34 cellular contexts compared by ENCODE assay signal in the genomic region with DNA sequence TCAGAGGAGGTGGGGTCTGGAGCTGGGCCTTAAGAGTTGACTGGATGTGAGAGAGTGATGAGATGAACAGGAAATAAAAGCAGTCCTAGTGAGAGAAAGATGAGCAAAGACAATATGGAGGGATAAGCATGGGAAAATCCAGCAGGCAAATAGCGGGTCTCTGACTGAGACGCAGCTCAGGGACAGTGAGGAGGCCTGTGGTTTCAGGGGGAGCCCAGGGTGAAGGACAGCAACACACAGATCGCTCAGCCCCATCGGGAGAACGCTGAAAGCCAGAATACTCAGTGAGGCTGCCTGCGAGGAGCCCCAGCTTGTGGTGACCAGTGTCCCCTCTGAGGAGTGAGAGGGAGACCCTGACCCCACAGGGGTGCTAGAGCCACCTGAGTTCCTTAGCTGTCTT. TPM values are rescaled to one million over a fixed set of nuclear protein-coding genes. Genes with fewer than 3 reads are reported as not detected.
"Had no signal": no experiment of that assay in that cellular context is flagged by ENCODE, and none has a peak within 500 bp of the region (broad histone marks: within the 10 kb centered on the region; RNA-seq: fewer than 3 reads in every experiment).

No MANE protein-coding gene starts in this region.

- H3K9me3 ChIP-seq: esophagus muscularis mucosa, gastrocnemius medialis had no signal

- DNase-seq: activated CD4-positive, alpha-beta memory T cell treated with anti-CD3 and anti-CD28 coated beads for 36 hours; activated CD4-positive, alpha-beta T cell treated with anti-CD3 and anti-CD28 coated beads for 36 hours; activated CD4-positive, alpha-beta T cell treated with anti-CD3 and anti-CD28 coated beads, Interleukin-2, amount 10 ng/mL, durations not matched to agents 24 days and 14 days; activated CD4-positive, CD25-positive, alpha-beta regulatory T cell; activated CD4-positive, CD25-positive, alpha-beta regulatory T cell treated with anti-CD3 and anti-CD28 coated beads, Interleukin-2, amount 50 U/mL, for 72 hours; activated CD8-positive, alpha-beta memory T cell treated with anti-CD3 and anti-CD28 coated beads, Interleukin-2, amount 10 ng/mL, durations not matched to agents 7 days and 5 days; activated CD8-positive, alpha-beta memory T cell treated with anti-CD3 and anti-CD28 coated beads, Interleukin-2, amount 50 U/mL, for 4 hours; activated CD8-positive, alpha-beta T cell treated with anti-CD3 and anti-CD28 coated beads, Interleukin-2, amount 10 ng/mL, durations not matched to agents 7 days and 5 days; activated gamma-delta T cell; activated naive CD4-positive, alpha-beta T cell; activated naive CD4-positive, alpha-beta T cell treated with anti-CD3 and anti-CD28 coated beads, Interleukin-2, amount 10 ng/mL, durations not matched to agents 7 days and 5 days; activated naive CD8-positive, alpha-beta T cell treated with anti-CD3 and anti-CD28 coated beads, Interleukin-2, amount 10 ng/mL, durations not matched to agents 7 days and 5 days; activated T-cell treated with anti-CD3 and anti-CD28 coated beads, Interleukin-2, amount 50 U/mL, for 1 hour; activated T-cell treated with anti-CD3 and anti-CD28 coated beads, Interleukin-2, amount 50 U/mL, for 48 hours; brain microvascular endothelial cell; effector CD4-positive, alpha-beta T cell; effector memory CD8-positive, alpha-beta T cell; erythroblast; foreskin keratinocyte; gastrocnemius medialis; glutamatergic neuron; heart left ventricle; T-helper 17 cell; T1000; WERI-Rb-1 had no signal

- ATAC-seq: activated CD4-positive, alpha-beta T cell treated with anti-CD3 and anti-CD28 coated beads for 36 hours; activated CD8-positive, alpha-beta memory T cell treated with anti-CD3 and anti-CD28 coated beads, Interleukin-2, amount 10 ng/mL, durations not matched to agents 7 days and 5 days; activated CD8-positive, alpha-beta T cell treated with anti-CD3 and anti-CD28 coated beads, Interleukin-2, amount 10 ng/mL, durations not matched to agents 7 days and 5 days; activated naive CD4-positive, alpha-beta T cell treated with anti-CD3 and anti-CD28 coated beads, Interleukin-2, amount 50 U/mL, for 72 hours; effector memory CD8-positive, alpha-beta T cell; foreskin keratinocyte; gastrocnemius medialis; heart left ventricle; T-helper 17 cell had no signal

- H3K27me3 ChIP-seq: brain microvascular endothelial cell, esophagus muscularis mucosa, foreskin keratinocyte, gastrocnemius medialis had no signal

- H3K4me3 Mint-ChIP-seq: activated CD4-positive, alpha-beta memory T cell treated with anti-CD3 and anti-CD28 coated beads for 36 hours; activated CD4-positive, alpha-beta T cell treated with anti-CD3 and anti-CD28 coated beads for 36 hours; activated CD4-positive, alpha-beta T cell treated with anti-CD3 and anti-CD28 coated beads, Interleukin-2, amount 10 ng/mL, durations not matched to agents 24 days and 14 days; activated CD8-positive, alpha-beta memory T cell treated with anti-CD3 and anti-CD28 coated beads, Interleukin-2, amount 10 ng/mL, durations not matched to agents 7 days and 5 days; activated CD8-positive, alpha-beta T cell treated with anti-CD3 and anti-CD28 coated beads, Interleukin-2, amount 10 ng/mL, durations not matched to agents 7 days and 5 days; activated naive CD4-positive, alpha-beta T cell treated with anti-CD3 and anti-CD28 coated beads, Interleukin-2, amount 10 ng/mL, durations not matched to agents 7 days and 5 days; activated naive CD8-positive, alpha-beta T cell treated with anti-CD3 and anti-CD28 coated beads, Interleukin-2, amount 10 ng/mL, durations not matched to agents 7 days and 5 days; activated T-helper 1 cell treated with anti-CD3 and anti-CD28 coated beads, Interleukin-12 subunit alpha, Interleukin-12 subunit beta, Interleukin-2, Interleukin-4 antibody, amounts not matched to agents 30 ng/mL and 10 ng/mL and 1 ng/mL, durations not matched to agents 14 hours and 24 hours and 36 hours; central memory CD8-positive, alpha-beta T cell; dendritic cell treated with granulocyte-macrophage colony-stimulating factor and Interleukin-4, amounts not matched to agents 40 ng/mL and 50 ng/mL, for 4 days; effector memory CD8-positive, alpha-beta T cell; T-helper 17 cell; T-helper 2 cell treated with Interferon-gamma antibody and Interleukin-4, amounts not matched to agents 5 μg/mL and 100 μg/mL, for 36 hours had no signal

- FAIRE-seq: astrocyte, bronchial epithelial cell had no signal

- H3K4me1 ChIP-seq: esophagus muscularis mucosa, foreskin keratinocyte, gastrocnemius medialis, heart left ventricle had no signal

- H3K27ac Mint-ChIP-seq: activated CD4-positive, alpha-beta memory T cell treated with anti-CD3 and anti-CD28 coated beads for 36 hours; activated CD4-positive, alpha-beta T cell treated with anti-CD3 and anti-CD28 coated beads for 36 hours; activated CD4-positive, alpha-beta T cell treated with anti-CD3 and anti-CD28 coated beads, Interleukin-2, amount 10 ng/mL, durations not matched to agents 24 days and 14 days; activated CD8-positive, alpha-beta memory T cell treated with anti-CD3 and anti-CD28 coated beads, Interleukin-2, amount 10 ng/mL, durations not matched to agents 7 days and 5 days; activated CD8-positive, alpha-beta T cell treated with anti-CD3 and anti-CD28 coated beads, Interleukin-2, amount 10 ng/mL, durations not matched to agents 7 days and 5 days; activated naive CD4-positive, alpha-beta T cell treated with anti-CD3 and anti-CD28 coated beads, Interleukin-2, amount 10 ng/mL, durations not matched to agents 7 days and 5 days; activated naive CD4-positive, alpha-beta T cell treated with anti-CD3 and anti-CD28 coated beads, Interleukin-2, amount 50 U/mL, for 72 hours; activated naive CD8-positive, alpha-beta T cell treated with anti-CD3 and anti-CD28 coated beads, Interleukin-2, amount 10 ng/mL, durations not matched to agents 7 days and 5 days; activated T-helper 1 cell treated with anti-CD3 and anti-CD28 coated beads, Interleukin-12 subunit alpha, Interleukin-12 subunit beta, Interleukin-2, Interleukin-4 antibody, amounts not matched to agents 30 ng/mL and 10 ng/mL and 1 ng/mL, durations not matched to agents 14 hours and 24 hours and 36 hours; dendritic cell treated with granulocyte-macrophage colony-stimulating factor and Interleukin-4, amounts not matched to agents 40 ng/mL and 50 ng/mL, for 4 days; effector memory CD8-positive, alpha-beta T cell; T-helper 17 cell; T-helper 2 cell treated with Interferon-gamma antibody and Interleukin-4, amounts not matched to agents 5 μg/mL and 100 μg/mL, for 36 hours had no signal

- H3K4me3 ChIP-seq: coronary artery, esophagus muscularis mucosa, gastrocnemius medialis, heart left ventricle had no signal

- H3K36me3 ChIP-seq: brain microvascular endothelial cell, esophagus muscularis mucosa, gastrocnemius medialis, heart left ventricle, WERI-Rb-1 had no signal

- H3K27ac ChIP-seq: brain microvascular endothelial cell, coronary artery, esophagus muscularis mucosa, foreskin keratinocyte, gastrocnemius medialis, heart left ventricle, WERI-Rb-1 had no signal

- H3K4me1 Mint-ChIP-seq: activated CD4-positive, alpha-beta T cell treated with anti-CD3 and anti-CD28 coated beads for 36 hours; activated CD4-positive, alpha-beta T cell treated with anti-CD3 and anti-CD28 coated beads, Interleukin-2, amount 10 ng/mL, durations not matched to agents 24 days and 14 days; activated naive CD4-positive, alpha-beta T cell treated with anti-CD3 and anti-CD28 coated beads, Interleukin-2, amount 10 ng/mL, durations not matched to agents 7 days and 5 days; activated naive CD8-positive, alpha-beta T cell treated with anti-CD3 and anti-CD28 coated beads, Interleukin-2, amount 10 ng/mL, durations not matched to agents 7 days and 5 days; central memory CD8-positive, alpha-beta T cell; T-helper 17 cell had no signal

- H3K27me3 Mint-ChIP-seq: dendritic cell treated with granulocyte-macrophage colony-stimulating factor and Interleukin-4, amounts not matched to agents 40 ng/mL and 50 ng/mL, for 4 days had no signal

- H3K9me3 Mint-ChIP-seq: activated CD4-positive, alpha-beta memory T cell treated with anti-CD3 and anti-CD28 coated beads for 36 hours; activated CD4-positive, alpha-beta T cell treated with anti-CD3 and anti-CD28 coated beads, Interleukin-2, amount 10 ng/mL, durations not matched to agents 24 days and 14 days; activated naive CD4-positive, alpha-beta T cell treated with anti-CD3 and anti-CD28 coated beads, Interleukin-2, amount 10 ng/mL, durations not matched to agents 7 days and 5 days; activated naive CD4-positive, alpha-beta T cell treated with anti-CD3 and anti-CD28 coated beads, Interleukin-2, amount 50 U/mL, for 72 hours; activated naive CD8-positive, alpha-beta T cell treated with anti-CD3 and anti-CD28 coated beads, Interleukin-2, amount 10 ng/mL, durations not matched to agents 7 days and 5 days; activated T-helper 1 cell treated with anti-CD3 and anti-CD28 coated beads, Interleukin-12 subunit alpha, Interleukin-12 subunit beta, Interleukin-2, Interleukin-4 antibody, amounts not matched to agents 30 ng/mL and 10 ng/mL and 1 ng/mL, durations not matched to agents 14 hours and 24 hours and 36 hours; central memory CD8-positive, alpha-beta T cell; dendritic cell treated with granulocyte-macrophage colony-stimulating factor and Interleukin-4, amounts not matched to agents 40 ng/mL and 50 ng/mL, for 4 days; effector memory CD8-positive, alpha-beta T cell; T-helper 2 cell treated with Interferon-gamma antibody and Interleukin-4, amounts not matched to agents 5 μg/mL and 100 μg/mL, for 36 hours had no signal

- H3K36me3 Mint-ChIP-seq: activated CD4-positive, alpha-beta memory T cell treated with anti-CD3 and anti-CD28 coated beads for 36 hours; activated CD8-positive, alpha-beta memory T cell treated with anti-CD3 and anti-CD28 coated beads, Interleukin-2, amount 10 ng/mL, durations not matched to agents 7 days and 5 days; activated naive CD4-positive, alpha-beta T cell treated with anti-CD3 and anti-CD28 coated beads, Interleukin-2, amount 10 ng/mL, durations not matched to agents 7 days and 5 days; activated naive CD4-positive, alpha-beta T cell treated with anti-CD3 and anti-CD28 coated beads, Interleukin-2, amount 50 U/mL, for 72 hours; activated naive CD8-positive, alpha-beta T cell treated with anti-CD3 and anti-CD28 coated beads, Interleukin-2, amount 10 ng/mL, durations not matched to agents 7 days and 5 days had no signal

RNA-seq across cellular contexts. Expression of gene DCDC2, which starts 16.8 kb away (rescaled TPM):
- total RNA-seq: activated CD4-positive, alpha-beta T cell treated with anti-CD3 and anti-CD28 coated beads, Interleukin-2, amount 10 ng/mL, durations not matched to agents 24 days and 14 days; activated CD8-positive, alpha-beta memory T cell treated with anti-CD3 and anti-CD28 coated beads, Interleukin-2, amount 10 ng/mL, durations not matched to agents 7 days and 5 days; activated CD8-positive, alpha-beta T cell treated with anti-CD3 and anti-CD28 coated beads, Interleukin-2, amount 10 ng/mL, durations not matched to agents 7 days and 5 days; activated T-helper 1 cell treated with anti-CD3 and anti-CD28 coated beads, Interleukin-12 subunit alpha, Interleukin-12 subunit beta, Interleukin-2, Interleukin-4 antibody, amounts not matched to agents 30 ng/mL and 10 ng/mL and 1 ng/mL, durations not matched to agents 14 hours and 24 hours and 36 hours; esophagus muscularis mucosa had no signal
- polyA plus RNA-seq: heart left ventricle had no signal
